8 cellular contexts compared by ENCODE assay signal in genomic region chr16:88790312-88791150, GRCh38. TPM values are rescaled to one million over a fixed set of nuclear protein-coding genes. Genes with fewer than 3 reads are reported as not detected.
DNase-seq lines count a peak whose midpoint lies in the region; ATAC-seq and TF ChIP-seq lines count a peak whose summit lies in the region.

No MANE protein-coding gene starts in this region.

- no peak overlapping the region for H3K27ac ChIP-seq in SJCRH30
- no peak overlapping the region for H3K27ac ChIP-seq in neural progenitor cell

- H4K20me1 ChIP-seq in neural progenitor cell (ENCODE audit: low read depth): no peaks in the 10 kb centered on the region

- H3K9me3 ChIP-seq in SJCRH30 (replicated peaks) (no peaks in the 10 kb centered on the region), neural progenitor cell (ENCODE audit: low read depth) (no peaks in the 10 kb centered on the region)

- H3K27me3 Mint-ChIP-seq in activated naive CD8-positive, alpha-beta T cell treated with anti-CD3 and anti-CD28 coated beads, Interleukin-2, amount 50 U/mL, for 24 hours: no peaks in the 10 kb centered on the region
- H3K27me3 Mint-ChIP-seq in neural progenitor cell (ENCODE audit: insufficient read depth, low read depth): peaks cover 11% of the 10 kb centered on the region

- peaks cover 39% of the 10 kb centered on the region for H3K4me1 Mint-ChIP-seq in activated naive CD8-positive, alpha-beta T cell treated with anti-CD3 and anti-CD28 coated beads, Interleukin-2, amount 50 U/mL, for 24 hours
- peaks cover 16% of the 10 kb centered on the region for H3K4me1 Mint-ChIP-seq in neural progenitor cell

- peaks cover 16% of the 10 kb centered on the region for H3F3A ChIP-seq in neural progenitor cell (ENCODE audit: low read depth)

- H3K4me1 ChIP-seq in SJCRH30 (peaks cover 14% of the 10 kb centered on the region), neural progenitor cell (peaks cover 21% of the 10 kb centered on the region)

- H3K79me2 ChIP-seq in neural progenitor cell (ENCODE audit: low read depth): no peaks in the 10 kb centered on the region

- no peaks in the 10 kb centered on the region for H3K27me3 ChIP-seq in SJCRH30
- H3K27me3 ChIP-seq in neural progenitor cell: peaks cover 13% of the 10 kb centered on the region

- H3K4me3 ChIP-seq in SJCRH30 (0 out of 2 replicates have a peak overlapping the region, but pooled peaks have one; percentile 16), neural progenitor cell (no peak overlapping the region)

- no peak for TF ChIP-seq CTCF in neural progenitor cell (IDR thresholded peaks at IDR 0.05)

- H3K9me3 Mint-ChIP-seq in activated naive CD8-positive, alpha-beta T cell treated with anti-CD3 and anti-CD28 coated beads, Interleukin-2, amount 50 U/mL, for 24 hours: no peaks in the 10 kb centered on the region
- H3K9me3 Mint-ChIP-seq in neural progenitor cell: no peaks in the 10 kb centered on the region

- ATAC-seq in activated naive CD8-positive, alpha-beta T cell treated with anti-CD3 and anti-CD28 coated beads, Interleukin-2, amount 50 U/mL, for 24 hours: peak; percentile 78

- no peaks in the 10 kb centered on the region for H3K36me3 ChIP-seq in SJCRH30
- no peaks in the 10 kb centered on the region for H3K36me3 ChIP-seq in neural progenitor cell

- H3K9ac ChIP-seq in neural progenitor cell: no peak overlapping the region

- H3K36me3 Mint-ChIP-seq in activated naive CD8-positive, alpha-beta T cell treated with anti-CD3 and anti-CD28 coated beads, Interleukin-2, amount 50 U/mL, for 24 hours (ENCODE audit: low read depth): no peaks in the 10 kb centered on the region
- H3K36me3 Mint-ChIP-seq in neural progenitor cell: no peaks in the 10 kb centered on the region

- peak overlapping the region; percentile 27 for H3K27ac Mint-ChIP-seq in activated naive CD8-positive, alpha-beta T cell treated with anti-CD3 and anti-CD28 coated beads, Interleukin-2, amount 50 U/mL, for 24 hours
- peak overlapping the region; percentile 37 for H3K27ac Mint-ChIP-seq in neural progenitor cell

- DNase-seq in GM03348 (ENCODE audit: low spot score) (peak; percentile 41), SJCRH30 (peak in 1 of 2 experiments; percentile 44), neural progenitor cell (ENCODE audit: low spot score) (no peak), COR-L47 (lab: John Stamatoyannopoulos, UW) (no peak), NCI-H226 (no peak), NCI-H82 (lab: John Stamatoyannopoulos, UW) (no peak), DMS114 treated with DMSO at 0.1 percent for 48 hours (lab: John Stamatoyannopoulos, UW; ENCODE audit: unreplicated experiment) (no peak)
- peak; percentile 65 for DNase-seq in activated naive CD8-positive, alpha-beta T cell treated with anti-CD3 and anti-CD28 coated beads, Interleukin-2, amount 50 U/mL, for 24 hours

- H2AFZ ChIP-seq in neural progenitor cell (replicated peaks): peak overlapping the region; percentile 72

- H3K4me2 ChIP-seq in neural progenitor cell: peak overlapping the region; percentile 23

- H3K4me3 Mint-ChIP-seq in activated naive CD8-positive, alpha-beta T cell treated with anti-CD3 and anti-CD28 coated beads, Interleukin-2, amount 50 U/mL, for 24 hours: peak overlapping the region; percentile 49
- H3K4me3 Mint-ChIP-seq in neural progenitor cell: no peak overlapping the region

RNA-seq across cellular contexts. Expression of gene PIEZO1, which starts 5.5 kb away (rescaled TPM):
- total RNA-seq in SJCRH30 (2014; rRNA removed; shearing (Covaris generic)): 23.8 and 28.1 TPM in 2 replicates
- 5.5 and 26.9 TPM in 2 replicates for total RNA-seq in neural progenitor cell (ENCODE audit: low replicate concordance)

RNA-seq across cellular contexts. Expression of gene CDT1, which starts 13.1 kb away (rescaled TPM):
- total RNA-seq in SJCRH30 (2014; rRNA removed; shearing (Covaris generic)): 24.3 and 27.2 TPM in 2 replicates
- 7.8 and 57.9 TPM in 2 replicates for total RNA-seq in neural progenitor cell (ENCODE audit: low replicate concordance)

RNA-seq across cellular contexts. Expression of gene APRT, which starts 21.2 kb away (rescaled TPM):
- total RNA-seq in SJCRH30 (2014; rRNA removed; shearing (Covaris generic)): 43.4 and 46.5 TPM in 2 replicates
- 53.4 and 150 TPM in 2 replicates for total RNA-seq in neural progenitor cell (ENCODE audit: low replicate concordance)

Comparison
In these comparisons a context has a peak if more than half of its experiments do, and no peak if none do; other contexts are left out.
1. DNase-seq: peak in GM03348 (single experiment) and activated naive CD8-positive, alpha-beta T cell treated with anti-CD3 and anti-CD28 coated beads, Interleukin-2, amount 50 U/mL, for 24 hours (single experiment); none in neural progenitor cell (single experiment), COR-L47 (single experiment), NCI-H226 (single experiment), NCI-H82 (single experiment) and DMS114 treated with DMSO at 0.1 percent for 48 hours (single experiment).